In the genomic region with DNA sequence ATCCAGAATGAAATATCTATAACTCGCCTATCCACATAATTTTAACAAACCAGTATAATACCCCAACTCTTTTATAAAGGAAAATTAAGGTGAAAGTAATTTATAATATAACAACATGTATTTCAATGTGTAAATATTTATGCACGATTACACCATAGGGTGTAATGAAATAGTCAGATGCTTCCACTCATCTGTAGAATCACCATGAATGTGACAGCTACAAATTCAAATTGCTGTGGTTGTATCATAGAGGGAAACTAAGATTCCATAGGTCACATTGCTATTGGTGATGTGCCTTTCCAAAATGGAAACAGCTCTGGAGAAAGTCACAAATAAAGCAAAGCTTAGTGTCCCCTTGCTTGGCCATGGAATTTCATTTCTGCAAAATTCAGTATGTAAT, we compare ENCODE assay signal across 1 cellular context.
TF ChIP-seq lines count a peak whose summit lies in the region.

No MANE protein-coding gene starts in this region.

TF ChIP-seq in IMR-90, 13 proteins besides CTCF, POLR2A, EP300 and RAD21 (continued from another document):
- TF ChIP-seq, protein P1, sequence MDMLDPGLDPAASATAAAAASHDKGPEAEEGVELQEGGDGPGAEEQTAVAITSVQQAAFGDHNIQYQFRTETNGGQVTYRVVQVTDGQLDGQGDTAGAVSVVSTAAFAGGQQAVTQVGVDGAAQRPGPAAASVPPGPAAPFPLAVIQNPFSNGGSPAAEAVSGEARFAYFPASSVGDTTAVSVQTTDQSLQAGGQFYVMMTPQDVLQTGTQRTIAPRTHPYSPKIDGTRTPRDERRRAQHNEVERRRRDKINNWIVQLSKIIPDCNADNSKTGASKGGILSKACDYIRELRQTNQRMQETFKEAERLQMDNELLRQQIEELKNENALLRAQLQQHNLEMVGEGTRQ (IDR thresholded peaks at IDR 0.05; ENCODE audit: low read depth, low read length): no peak
- no peak for TF ChIP-seq SMC3 (IDR thresholded peaks at IDR 0.05; ENCODE audit: low read depth, low read length)
- TF ChIP-seq FOS (IDR thresholded peaks at IDR 0.05; ENCODE audit: low read depth, low read length): no peak
